Comparison of ENCODE assay signal across 16 cellular contexts in genomic region chr1:56911098-56911497, GRCh38. TPM values are rescaled to one million over a fixed set of nuclear protein-coding genes. Genes with fewer than 3 reads are reported as not detected.
DNase-seq lines count a peak whose midpoint lies in the region; ATAC-seq, FAIRE-seq and TF ChIP-seq lines count a peak whose summit lies in the region.
"Had no signal": no experiment of that assay in that cellular context is flagged by ENCODE, and none has a peak within 500 bp of the region (broad histone marks: within the 10 kb centered on the region; RNA-seq: fewer than 3 reads in every experiment).

No MANE protein-coding gene starts in this region.

- no peaks in the 10 kb centered on the region for H3K4me1 ChIP-seq in endothelial cell of umbilical vein (ENCODE audit: control insufficient read depth, extremely low read depth, insufficient read depth, low read length)
- H3K4me1 ChIP-seq: gastroesophageal sphincter, upper lobe of left lung had no signal

- H3K4me3 Mint-ChIP-seq in natural killer cell = no peak overlapping the region
- H3K4me3 Mint-ChIP-seq: stimulated activated effector memory CD8-positive, alpha-beta T cell treated with anti-CD3 and anti-CD28 coated beads, Interleukin-12 subunit alpha, Interleukin-12 subunit beta, amount 100 ng/mL, for 72 hours had no signal

- no peak overlapping the region for H3K4me3 ChIP-seq in endothelial cell of umbilical vein (replicated peaks in 1 of 3; ENCODE audit: insufficient read depth in 1 of 3, low read depth in 1 of 3, low read length in 3 of 3)
- H3K4me3 ChIP-seq: gastroesophageal sphincter, upper lobe of left lung had no signal

- H3K9me3 Mint-ChIP-seq in natural killer cell = peaks cover 0 to under 1% of the 10 kb centered on the region in 2 donors
- H3K9me3 Mint-ChIP-seq: stimulated activated effector memory CD8-positive, alpha-beta T cell treated with anti-CD3 and anti-CD28 coated beads, Interleukin-12 subunit alpha, Interleukin-12 subunit beta, amount 100 ng/mL, for 72 hours had no signal

- no peaks in the 10 kb centered on the region for H3K36me3 ChIP-seq in endothelial cell of umbilical vein (ENCODE audit: control insufficient read depth in 2 of 2, extremely low read depth in 1 of 2, insufficient read depth in 2 of 2, low read length in 2 of 2)
- H3K36me3 ChIP-seq: gastroesophageal sphincter, upper lobe of left lung had no signal

- POLR2A ChIA-PET in endothelial cell of umbilical vein (lab: Charles Lee) = no interaction called here

- no peaks in the 10 kb centered on the region for H3K27me3 ChIP-seq in endothelial cell of umbilical vein (ENCODE audit: control insufficient read depth in 2 of 2, insufficient read depth in 2 of 2, low read length in 2 of 2)
- H3K27me3 ChIP-seq: gastroesophageal sphincter, upper lobe of left lung had no signal

- H3K27ac ChIP-seq in endothelial cell of umbilical vein (ENCODE audit: insufficient read depth, low read depth, low read length) = no peak overlapping the region
- H3K27ac ChIP-seq: gastroesophageal sphincter, upper lobe of left lung had no signal

- TF ChIP-seq POLR2A in endothelial cell of umbilical vein (IDR thresholded peaks at IDR 0.05; ENCODE audit: low read depth, low read length) = no peak

- peak overlapping the region; percentile 80 to 88 for H3K27ac Mint-ChIP-seq in natural killer cell
- H3K27ac Mint-ChIP-seq: stimulated activated effector memory CD8-positive, alpha-beta T cell treated with anti-CD3 and anti-CD28 coated beads, Interleukin-12 subunit alpha, Interleukin-12 subunit beta, amount 100 ng/mL, for 72 hours had no signal

- no peaks in the 10 kb centered on the region for H3K79me2 ChIP-seq in endothelial cell of umbilical vein (ENCODE audit: control insufficient read depth, insufficient read depth, low read length)

- TF ChIP-seq CTCF in endothelial cell of umbilical vein (IDR thresholded peaks at IDR 0.05; ENCODE audit: extremely low read depth in 1 of 2, insufficient read depth in 1 of 2, low read depth in 1 of 2, low read length in 2 of 2) (no peak), natural killer cell (IDR thresholded peaks at IDR 0.05) (no peak)

- intact Hi-C loops in endothelial cell of umbilical vein (cut with micrococcal nuclease) = no loop called here
- intact Hi-C loops in natural killer cell (cut with micrococcal nuclease) = no loop called here

- CTCF ChIA-PET in endothelial cell of umbilical vein (lab: Charles Lee) = no interaction called here

- H3K9ac ChIP-seq in endothelial cell of umbilical vein (replicated peaks; ENCODE audit: extremely low read depth, insufficient read depth, low read length) = no peak overlapping the region

- BruUV-seq in endothelial cell of umbilical vein (replicated peaks; lab: Mats Ljungman, UMichigan) = no TSS peak

- H3K27me3 Mint-ChIP-seq in natural killer cell (ENCODE audit: low read depth in 2 of 2) = peaks cover 0 to 6% of the 10 kb centered on the region in 2 donors

- peaks cover 44 to 49% of the 10 kb centered on the region in 2 donors for H3K4me1 Mint-ChIP-seq in natural killer cell

- no peak for FAIRE-seq in endothelial cell of umbilical vein (lab: Jason Lieb, UNC)

- DNase-seq in EH (ENCODE audit: low read depth) = peak; percentile 80
- DNase-seq in NCI-H226 = peak; percentile 22
- no peak for DNase-seq in endothelial cell of umbilical vein (ENCODE audit: low read depth, low spot score)
- no peak for DNase-seq in natural killer cell
- DNase-seq in T-helper 1 cell = no peak
- no peak for DNase-seq in ACHN
- DNase-seq: activated naive CD4-positive, alpha-beta T cell; GOT3; NCI-H1417 treated with DMSO at 0.1 percent for 48 hours; NCI-H446; occipital lobe had no signal

- no peaks in the 10 kb centered on the region for H4K20me1 ChIP-seq in endothelial cell of umbilical vein (replicated peaks; ENCODE audit: control insufficient read depth, extremely low read depth, insufficient read depth, low read length)

- ATAC-seq in natural killer cell (no peak), HG02763 (IDR thresholded peaks at IDR 0.05; ENCODE audit: unreplicated experiment) (no peak), GM21390 (IDR thresholded peaks at IDR 0.05; ENCODE audit: unreplicated experiment) (no peak)

- dilution Hi-C loops in endothelial cell of umbilical vein (cut with MboI; ENCODE audit: extremely low pct_ligation_motif_present, low sequenced_read_pairs) = no loop called here

- in situ Hi-C loops in ACHN (cut with HindIII; ENCODE audit: low pct_ligation_motif_present, low pct_unique_long_range_greater_than_20kb, low sequenced_read_pairs) = no loop called here

- no peak overlapping the region for H2AFZ ChIP-seq in endothelial cell of umbilical vein (ENCODE audit: low read depth, low read length)

- no peaks in the 10 kb centered on the region for H3K36me3 Mint-ChIP-seq in natural killer cell
- H3K36me3 Mint-ChIP-seq: stimulated activated effector memory CD8-positive, alpha-beta T cell treated with anti-CD3 and anti-CD28 coated beads, Interleukin-12 subunit alpha, Interleukin-12 subunit beta, amount 100 ng/mL, for 72 hours had no signal

- H3K9me3 ChIP-seq in endothelial cell of umbilical vein (replicated peaks; ENCODE audit: control insufficient read depth, insufficient read depth, low read length) = no peaks in the 10 kb centered on the region
- H3K9me3 ChIP-seq: gastroesophageal sphincter, upper lobe of left lung had no signal

- H3K4me2 ChIP-seq in endothelial cell of umbilical vein (ENCODE audit: insufficient read depth, low read length) = no peak overlapping the region

- H3K9me1 ChIP-seq in endothelial cell of umbilical vein (replicated peaks; ENCODE audit: control insufficient read depth, extremely low read depth, insufficient read depth, low read length) = no peaks in the 10 kb centered on the region

TF ChIP-seq in endothelial cell of umbilical vein, 7 proteins besides CTCF, POLR2A, EP300 and RAD21:
- peak; percentile 7 for TF ChIP-seq FOS (IDR thresholded peaks at IDR 0.05; ENCODE audit: borderline replicate concordance, insufficient read depth, low read length)
- no peak for TF ChIP-seq MAX (IDR thresholded peaks at IDR 0.05; ENCODE audit: insufficient read depth, insufficient read length)

RNA-seq across cellular contexts. Expression of gene C8B, which starts 54.7 kb away (rescaled TPM):
- total RNA-seq in endothelial cell of umbilical vein (not detected in 2 replicates), natural killer cell (not detected)
- polyA plus RNA-seq in endothelial cell of umbilical vein = not detected in 2 replicates
- not detected in 2 replicates for polyA plus RNA-seq in endothelial cell of umbilical vein (2011; cell fraction: cytosol; rRNA removed)
- not detected in 2 replicates for polyA plus RNA-seq in endothelial cell of umbilical vein (2011; cell fraction: nucleus; rRNA removed)
- polyA plus RNA-seq in endothelial cell of umbilical vein (2012) = not detected in 2 replicates
- not detected in 2 replicates for polyA minus RNA-seq in endothelial cell of umbilical vein
- polyA minus RNA-seq in endothelial cell of umbilical vein (2011; cell fraction: cytosol; rRNA and poly(A)+ RNA removed) = not detected
- not detected in 2 replicates for polyA minus RNA-seq in endothelial cell of umbilical vein (2011; cell fraction: nucleus; rRNA and poly(A)+ RNA removed)
- total RNA-seq: gastroesophageal sphincter, occipital lobe had no signal

RNA-seq across cellular contexts. Expression of gene C8A, which starts 56.5 kb away (rescaled TPM):
- not detected in 2 replicates for total RNA-seq in endothelial cell of umbilical vein
- not detected in 2 replicates for polyA plus RNA-seq in endothelial cell of umbilical vein
- polyA plus RNA-seq in endothelial cell of umbilical vein (2011; cell fraction: cytosol; rRNA removed) = not detected in 2 replicates
- polyA plus RNA-seq in endothelial cell of umbilical vein (2011; cell fraction: nucleus; rRNA removed) = not detected in 2 replicates
- polyA plus RNA-seq in endothelial cell of umbilical vein (2012) = not detected in 2 replicates
- polyA minus RNA-seq in endothelial cell of umbilical vein = not detected in 2 replicates
- not detected for polyA minus RNA-seq in endothelial cell of umbilical vein (2011; cell fraction: cytosol; rRNA and poly(A)+ RNA removed)
- not detected in 2 replicates for polyA minus RNA-seq in endothelial cell of umbilical vein (2011; cell fraction: nucleus; rRNA and poly(A)+ RNA removed)
- total RNA-seq in natural killer cell = not detected
- total RNA-seq: gastroesophageal sphincter, occipital lobe had no signal

Comparison
In these comparisons a context has a peak if more than half of its experiments do, and no peak if none do; other contexts are left out.
1. DNase-seq: peak in EH (single experiment) and NCI-H226 (single experiment); none in endothelial cell of umbilical vein (single experiment), natural killer cell (single experiment), T-helper 1 cell (0 of 5) and ACHN (single experiment).